ENCODE assay signal across 9 cellular contexts in genomic region chr20:4633379-4633778, GRCh38.
"Had no signal": no experiment of that assay in that cellular context is flagged by ENCODE, and none has a peak within 500 bp of the region (broad histone marks: within the 10 kb centered on the region; RNA-seq: fewer than 3 reads in every experiment).

No MANE protein-coding gene starts in this region.

- H3K4me3 Mint-ChIP-seq: naive thymus-derived CD4-positive, alpha-beta T cell; stimulated activated naive B cell treated with anti-CD40 and anti-IgM and Interleukin-4, amounts not matched to agents 10 μg/mL and 1 μg/mL and 100 μg/mL, for 72 hours; T-helper 2 cell treated with Interferon-gamma antibody and Interleukin-4, amounts not matched to agents 5 μg/mL and 100 μg/mL, for 36 hours had no signal

- H3K9me3 Mint-ChIP-seq: naive thymus-derived CD4-positive, alpha-beta T cell; T-helper 2 cell treated with Interferon-gamma antibody and Interleukin-4, amounts not matched to agents 5 μg/mL and 100 μg/mL, for 36 hours had no signal

- H3K27me3 ChIP-seq: right atrium auricular region had no signal

- H3K27ac Mint-ChIP-seq: naive thymus-derived CD4-positive, alpha-beta T cell; stimulated activated naive B cell treated with anti-CD40 and anti-IgM and Interleukin-4, amounts not matched to agents 10 μg/mL and 1 μg/mL and 100 μg/mL, for 72 hours; T-helper 2 cell treated with Interferon-gamma antibody and Interleukin-4, amounts not matched to agents 5 μg/mL and 100 μg/mL, for 36 hours had no signal

- H3K36me3 Mint-ChIP-seq: naive thymus-derived CD4-positive, alpha-beta T cell had no signal

- H3K9me3 ChIP-seq: right atrium auricular region had no signal

- H3K4me3 ChIP-seq: right atrium auricular region had no signal

- H3K27ac ChIP-seq: right atrium auricular region had no signal

- H3K4me1 ChIP-seq: right atrium auricular region had no signal

- DNase-seq: activated naive CD4-positive, alpha-beta T cell treated with anti-CD3 and anti-CD28 coated beads, Interleukin-2, amount 50 U/mL, for 16 hours; hippocampal formation; kidney glomerular epithelial cell; naive thymus-derived CD4-positive, alpha-beta T cell; posterior cingulate gyrus; stimulated activated CD4-positive, alpha-beta T cell treated with anti-CD3 and anti-CD28 coated beads, Interleukin-1b, Interleukin-23, amount 100 ng/mL, for 48 hours; stimulated activated naive B cell treated with anti-CD40 and anti-IgM and Interleukin-4, amounts not matched to agents 10 μg/mL and 1 μg/mL and 100 μg/mL, for 72 hours had no signal

- H3K36me3 ChIP-seq: right atrium auricular region had no signal
